ENCODE assay signal across 35 cellular contexts in the genomic region with DNA sequence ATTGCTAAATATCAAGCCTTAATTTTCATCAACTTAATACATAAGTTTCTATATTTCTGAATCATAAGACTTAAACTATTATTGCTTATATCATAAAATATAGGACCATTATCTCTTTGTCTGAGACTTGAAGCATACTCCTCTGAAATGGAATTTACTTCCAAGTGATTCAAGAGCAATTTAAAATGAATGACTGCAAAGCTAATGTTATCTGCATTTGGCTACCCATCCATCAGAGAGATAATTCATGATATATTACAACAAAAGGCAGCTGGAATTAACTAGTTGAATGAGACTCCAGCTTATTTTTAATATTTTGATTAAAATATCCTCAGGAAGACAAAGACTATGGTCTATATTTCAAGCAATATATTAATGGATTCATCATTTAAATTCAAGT.
A peak's percentile ranks its signal among the peaks of the same experiment; 100 is the strongest.
DNase-seq lines count a peak whose midpoint lies in the region; ATAC-seq, FAIRE-seq and TF ChIP-seq lines count a peak whose summit lies in the region.
"Had no signal": no experiment of that assay in that cellular context is flagged by ENCODE, and none has a peak within 500 bp of the region (broad histone marks: within the 10 kb centered on the region; RNA-seq: fewer than 3 reads in every experiment).

No MANE protein-coding gene starts in this region.

- H3F3A ChIP-seq in SK-N-SH (replicated peaks; ENCODE audit: insufficient read depth) (no peaks in the 10 kb centered on the region), neural cell (ENCODE audit: insufficient read depth, low read length, poor library complexity, severe bottlenecking) (no peaks in the 10 kb centered on the region)

- no peak overlapping the region for H3K4me3 Mint-ChIP-seq in CD4-positive, alpha-beta T cell
- H3K4me3 Mint-ChIP-seq: B cell; CD14-positive monocyte; CD4-positive, alpha-beta memory T cell; CD8-positive, alpha-beta memory T cell; CD8-positive, alpha-beta T cell had no signal

- H4K20me1 ChIP-seq in SK-N-SH (ENCODE audit: insufficient read depth) (no peaks in the 10 kb centered on the region), neural cell (ENCODE audit: insufficient read depth) (no peaks in the 10 kb centered on the region)
- H4K20me1 ChIP-seq: BLaER1; BLaER1 treated with 17β-estradiol and CSF1 and Interleukin-3, amounts not matched to agents 10 nM and 100 nM had no signal

- H3K9ac ChIP-seq in SK-N-SH: no peak overlapping the region
- no peak overlapping the region for H3K9ac ChIP-seq in neural cell (ENCODE audit: low read length)
- H3K9ac ChIP-seq: BLaER1; BLaER1 treated with 17β-estradiol and CSF1 and Interleukin-3, amounts not matched to agents 10 nM and 100 nM had no signal

- TF ChIP-seq RAD21 in SK-N-SH (IDR thresholded peaks at IDR 0.05; ENCODE audit: low read length): no peak
- TF ChIP-seq RAD21 in neural cell (conservative IDR thresholded peaks at IDR 0.05): no peak

- peaks cover 0 to 2% of the 10 kb centered on the region in 2 experiments; a peak in 2 of 4 replicates for H3K4me1 ChIP-seq in SK-N-SH (ENCODE audit: control insufficient read depth in 1 of 2, insufficient read depth in 2 of 2, low read depth in 1 of 2, low read length in 1 of 2)
- H3K4me1 ChIP-seq: A549; BLaER1; BLaER1 treated with 17β-estradiol and CSF1 and Interleukin-3, amounts not matched to agents 10 nM and 100 nM; Caco-2 had no signal

- POLR2A ChIA-PET in SK-N-SH (lab: Yijun Ruan, JAX): no interaction called here
- POLR2A ChIA-PET in CD4-positive, alpha-beta T cell (lab: Charles Lee): no interaction called here

- H3K4me3 ChIP-seq in SK-N-SH (ENCODE audit: low read depth in 2 of 2, low read length in 1 of 2) (no peak overlapping the region), neural cell (ENCODE audit: low read length) (no peak overlapping the region)
- H3K4me3 ChIP-seq: A549; BLaER1; BLaER1 treated with 17β-estradiol and CSF1 and Interleukin-3, amounts not matched to agents 10 nM and 100 nM had no signal

- no peak for ATAC-seq in SK-N-SH treated with all-trans-retinoic acid at 6 μM for 48 hours
- no peak for ATAC-seq in CD4-positive, alpha-beta T cell (ENCODE audit: poor library complexity)
- ATAC-seq: A549; CD8-positive, alpha-beta T cell had no signal

- intact Hi-C loops in CD4-positive, alpha-beta T cell (cut with DNase I, micrococcal nuclease): no loop called here

- H3K36me3 Mint-ChIP-seq in CD4-positive, alpha-beta T cell (ENCODE audit: low read depth): no peaks in the 10 kb centered on the region
- H3K36me3 Mint-ChIP-seq: CD14-positive monocyte; CD4-positive, alpha-beta memory T cell; CD4-positive, CD25-positive, alpha-beta regulatory T cell; CD8-positive, alpha-beta memory T cell; CD8-positive, alpha-beta T cell had no signal

- H3K4me1 Mint-ChIP-seq in CD4-positive, alpha-beta T cell (ENCODE audit: low read depth): no peaks in the 10 kb centered on the region
- H3K4me1 Mint-ChIP-seq: B cell; CD14-positive monocyte; CD4-positive, alpha-beta memory T cell; CD4-positive, CD25-positive, alpha-beta regulatory T cell; CD8-positive, alpha-beta memory T cell had no signal

- CTCF ChIA-PET in SK-N-SH (lab: Yijun Ruan, JAX): interaction anchor here (1.5 kb wide), 1 partner anchor 23 kb away, joined by 8 read pairs; no protein-coding TSS in a partner anchor
- CTCF ChIA-PET in CD4-positive, alpha-beta T cell (lab: Charles Lee): no interaction called here

- H3K9me2 ChIP-seq in SK-N-SH: no peaks in the 10 kb centered on the region
- H3K9me2 ChIP-seq in neural cell (ENCODE audit: insufficient read depth, low read length): no peaks in the 10 kb centered on the region

- H3K27me3 ChIP-seq in SK-N-SH (ENCODE audit: insufficient read depth) (no peaks in the 10 kb centered on the region), neural cell (ENCODE audit: insufficient read depth, low read depth, low read length) (no peaks in the 10 kb centered on the region)
- no peaks in the 10 kb centered on the region for H3K27me3 ChIP-seq in CD4-positive, alpha-beta T cell (ENCODE audit: control insufficient read depth, insufficient read depth, low read length)
- H3K27me3 ChIP-seq: BE2C; BLaER1; BLaER1 treated with 17β-estradiol and CSF1 and Interleukin-3, amounts not matched to agents 10 nM and 100 nM had no signal

- peaks cover 0 to 10% of the 10 kb centered on the region in 2 experiments for H3K36me3 ChIP-seq in SK-N-SH (replicated peaks in 1 of 2; ENCODE audit: control insufficient read depth in 1 of 2, insufficient read depth in 2 of 2, low read length in 1 of 2)
- H3K36me3 ChIP-seq in neural cell (ENCODE audit: insufficient read depth, low read length): no peaks in the 10 kb centered on the region
- H3K36me3 ChIP-seq: BLaER1; BLaER1 treated with 17β-estradiol and CSF1 and Interleukin-3, amounts not matched to agents 10 nM and 100 nM had no signal

- TF ChIP-seq CTCF in SK-N-SH (IDR thresholded peaks at IDR 0.05) (no peak), neural cell (IDR thresholded peaks at IDR 0.05; ENCODE audit: poor library complexity, severe bottlenecking) (no peak)
- TF ChIP-seq CTCF in CD4-positive, alpha-beta T cell (IDR thresholded peaks at IDR 0.05): no peak

- FAIRE-seq in A204.1 (lab: Jason Lieb, UNC): peak; percentile 56
- FAIRE-seq: A549, D721Med had no signal

- H2AFZ ChIP-seq in SK-N-SH (ENCODE audit: low read depth) (no peak overlapping the region), neural cell (ENCODE audit: low read depth, low read length) (no peak overlapping the region)

- TF ChIP-seq EP300 in SK-N-SH (IDR thresholded peaks at IDR 0.05; ENCODE audit: borderline replicate concordance in 1 of 2, low read depth in 1 of 2, low read length in 1 of 2): no peak
- TF ChIP-seq EP300 in neural cell (conservative IDR thresholded peaks at IDR 0.05; ENCODE audit: poor library complexity, severe bottlenecking): peak; percentile 30

- no peak overlapping the region for H3K27ac ChIP-seq in SK-N-SH (ENCODE audit: low read depth in 2 of 2, low read length in 1 of 2)
- no peak overlapping the region for H3K27ac ChIP-seq in neural cell (ENCODE audit: low read length)
- no peak overlapping the region for H3K27ac ChIP-seq in CD4-positive, alpha-beta T cell (ENCODE audit: low read depth, low read length)
- H3K27ac ChIP-seq: 22Rv1; A549; BLaER1; BLaER1 treated with 17β-estradiol and CSF1 and Interleukin-3, amounts not matched to agents 10 nM and 100 nM; C4-2B had no signal

- no peak overlapping the region for H3K4me2 ChIP-seq in SK-N-SH
- no peak overlapping the region for H3K4me2 ChIP-seq in neural cell (ENCODE audit: low read length)
- H3K4me2 ChIP-seq: A549; BLaER1; BLaER1 treated with 17β-estradiol and CSF1 and Interleukin-3, amounts not matched to agents 10 nM and 100 nM had no signal

- DNase-seq in SK-N-SH (no peak), amniotic epithelial cell (ENCODE audit: low read depth) (peak; percentile 67), NCI-H1417 treated with DMSO at 0.1 percent for 48 hours (lab: John Stamatoyannopoulos, UW) (no peak), islet precursor cell (no peak)
- DNase-seq in CD4-positive, alpha-beta T cell: no peak
- DNase-seq: 8988T; ACHN; AML-193; BE2C; C1 segment of cervical spinal cord; Caco-2; Calu3; CD4-positive, alpha-beta memory T cell; CD4-positive, CD25-positive, alpha-beta regulatory T cell; CD8-positive, alpha-beta memory T cell; CD8-positive, alpha-beta T cell; COR-L47; DMS 273 treated with DMSO at 0.1 percent for 48 hours; DMS153; DMS53; DMS79; DMS79 treated with DMSO at 0.1 percent for 48 hours; DND-41; EL had no signal

- 0 out of 2 replicates have a peak, but pooled peaks cover 4% of the 10 kb centered on the region for H3K9me3 ChIP-seq in SK-N-SH
- no peaks in the 10 kb centered on the region for H3K9me3 ChIP-seq in neural cell (ENCODE audit: low read length)
- no peaks in the 10 kb centered on the region for H3K9me3 ChIP-seq in CD4-positive, alpha-beta T cell (ENCODE audit: control insufficient read depth, low read length)
- H3K9me3 ChIP-seq: A549, BE2C, Caco-2 had no signal

- peaks cover 6% of the 10 kb centered on the region for H3K9me3 Mint-ChIP-seq in CD4-positive, alpha-beta T cell

- H3K79me2 ChIP-seq in SK-N-SH (ENCODE audit: insufficient read depth): no peaks in the 10 kb centered on the region
- no peaks in the 10 kb centered on the region for H3K79me2 ChIP-seq in neural cell (replicated peaks; ENCODE audit: insufficient read depth, low read length)

- H3K27me3 Mint-ChIP-seq in CD4-positive, alpha-beta T cell: no peaks in the 10 kb centered on the region
- H3K27me3 Mint-ChIP-seq: B cell; CD4-positive, alpha-beta memory T cell; CD4-positive, CD25-positive, alpha-beta regulatory T cell; CD8-positive, alpha-beta memory T cell had no signal

- H3K27ac Mint-ChIP-seq in CD4-positive, alpha-beta T cell: no peak overlapping the region
- H3K27ac Mint-ChIP-seq: B cell; CD14-positive monocyte; CD4-positive, alpha-beta memory T cell; CD4-positive, CD25-positive, alpha-beta regulatory T cell; CD8-positive, alpha-beta memory T cell; CD8-positive, alpha-beta T cell had no signal

TF ChIP-seq in SK-N-SH treated with all-trans-retinoic acid at 6 μM for 48 hours, 23 proteins besides CTCF, POLR2A, EP300 and RAD21 (continues in another document):
- TF ChIP-seq TOX (CRISPR knock-in tag; IDR thresholded peaks at IDR 0.05; ENCODE audit: borderline replicate concordance) (no peak), GLIS3 (CRISPR knock-in tag; IDR thresholded peaks at IDR 0.05) (no peak)

TF ChIP-seq in SK-N-SH, 30 proteins besides CTCF, POLR2A, EP300 and RAD21 (continues in another document):
- TF ChIP-seq SMC3 (IDR thresholded peaks at IDR 0.05; ENCODE audit: low read depth, low read length) (no peak), MEF2A (IDR thresholded peaks at IDR 0.05; ENCODE audit: borderline replicate concordance, low read depth) (no peak)

TF ChIP-seq in neural cell, 6 proteins besides CTCF, POLR2A, EP300 and RAD21 (continues in another document):
- TF ChIP-seq TAF1 (IDR thresholded peaks at IDR 0.05; ENCODE audit: low read depth) (no peak), POLR2AphosphoS5 (IDR thresholded peaks at IDR 0.05) (peak; percentile 17), SMC3 (conservative IDR thresholded peaks at IDR 0.05; ENCODE audit: poor library complexity) (no peak)
